In the genomic region with DNA sequence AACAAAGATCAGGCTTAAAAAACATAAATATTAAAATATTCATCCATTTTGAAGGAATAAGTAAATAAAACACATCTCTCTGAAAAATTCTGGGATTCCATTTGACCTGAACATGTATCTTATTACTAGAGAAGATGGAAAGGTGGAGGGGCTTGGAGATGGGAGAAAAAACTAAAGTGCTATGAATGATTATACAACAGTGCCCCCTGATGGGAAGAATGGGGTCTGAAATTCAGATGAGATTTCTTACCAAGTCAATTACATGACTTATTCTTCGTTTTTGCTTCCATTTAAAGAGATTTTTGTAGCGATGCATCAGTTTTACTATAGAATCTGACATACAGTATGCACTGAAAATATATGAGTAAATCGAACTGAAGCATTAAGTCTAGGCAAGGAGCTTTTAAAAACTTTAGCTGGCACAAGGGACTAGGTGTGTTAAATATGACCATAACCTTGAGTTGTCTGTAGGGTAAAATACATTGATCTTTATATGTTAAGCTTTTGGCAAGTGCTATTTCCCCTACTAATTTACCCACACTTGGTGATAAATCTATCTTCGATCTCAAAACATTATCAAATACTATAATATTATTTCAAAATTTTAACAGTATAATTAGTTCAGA, we compare ENCODE assay signal across 8 cellular contexts.
DNase-seq lines count a peak whose midpoint lies in the region; ATAC-seq, FAIRE-seq and TF ChIP-seq lines count a peak whose summit lies in the region.

No MANE protein-coding gene starts in this region.

- CTCF ChIA-PET in HepG2 (lab: Yijun Ruan, JAX; ENCODE audit: low intra/inter-chr PET ratio, low total read pairs), result no interaction called here

- H4K20me1 ChIP-seq in HepG2 (ENCODE audit: insufficient read depth, low read length), result no peaks in the 10 kb centered on the region

- H3K4me2 ChIP-seq in HepG2 (ENCODE audit: low read depth, low read length), result no peak overlapping the region

- TF ChIP-seq CTCF in HepG2 (CRISPR knock-in tag; IDR thresholded peaks at IDR 0.05), result peak; percentile 59

- H3K9me3 ChIP-seq in HepG2 (ENCODE audit: low read length), result no peaks in the 10 kb centered on the region

- H3K79me2 ChIP-seq in HepG2 (ENCODE audit: insufficient read depth, low read length), result no peaks in the 10 kb centered on the region

- FAIRE-seq in HepG2 (lab: Jason Lieb, UNC), result no peak

- H3K27ac ChIP-seq in HepG2 (ENCODE audit: extremely low read length, insufficient read depth, low read length), result no peak overlapping the region

- H3K4me3 ChIP-seq in HepG2 (replicated peaks in 1 of 3; ENCODE audit: insufficient read depth in 1 of 3, low read depth in 2 of 3, low read length in 3 of 3), result no peak overlapping the region

- H3K27me3 ChIP-seq in HepG2 (ENCODE audit: control insufficient read depth in 1 of 2, insufficient read depth in 2 of 2, low read length in 2 of 2), result no peaks in the 10 kb centered on the region

- TF ChIP-seq POLR2A in HepG2 (IDR thresholded peaks at IDR 0.05; ENCODE audit: insufficient read depth in 1 of 2, low read depth in 2 of 2, low read length in 2 of 2), result no peak

- POLR2A ChIA-PET in HepG2 (lab: Yijun Ruan, JAX), result no interaction called here

- no peaks in the 10 kb centered on the region for H3K4me1 ChIP-seq in HepG2 (ENCODE audit: insufficient read depth, low read length)

- ATAC-seq in HepG2 (no peak; the same call in 2 of the 3 replicates), HG03108 (IDR thresholded peaks at IDR 0.05; ENCODE audit: unreplicated experiment) (no peak)

- DNase-seq in NCI-H2196 (lab: John Stamatoyannopoulos, UW; ENCODE audit: unreplicated experiment) (peak; percentile 4), NCI-H2196 treated with DMSO at 0.1 percent for 48 hours (lab: John Stamatoyannopoulos, UW; ENCODE audit: unreplicated experiment) (no peak), NCI-H146 treated with DMSO at 0.1 percent for 48 hours (lab: John Stamatoyannopoulos, UW; ENCODE audit: unreplicated experiment) (peak; percentile 58), amniotic epithelial cell (ENCODE audit: low read depth) (peak; percentile 62), HepG2 (ENCODE audit: low spot score) (peak; percentile 17), NCI-H2029 treated with DMSO at 0.1 percent for 48 hours (lab: John Stamatoyannopoulos, UW) (no peak), amniotic stem cell (lab: John Stamatoyannopoulos, UW) (no peak)

- no peak overlapping the region for H3K9ac ChIP-seq in HepG2 (ENCODE audit: insufficient read depth, low read depth, low read length)

- intact Hi-C loops in HepG2 (cut with micrococcal nuclease; ENCODE audit: unreplicated experiment), result loop anchor here (2.0 kb wide), 1 partner anchor 719 kb away; the partner anchor contains the start of gene CNTN5

- under 1% methylated on average over 4 of the region's 4 CpGs for WGBS in HepG2 (ENCODE audit: low lambda C conversion rate)

- no peaks in the 10 kb centered on the region for H3K36me3 ChIP-seq in HepG2 (replicated peaks in 1 of 2; ENCODE audit: control insufficient read depth in 1 of 2, insufficient read depth in 2 of 2, low read length in 2 of 2)

- TF ChIP-seq EP300 in HepG2 (IDR thresholded peaks at IDR 0.05; ENCODE audit: low read depth in 2 of 2, low read length in 2 of 2) (no peak), HepG2 (CRISPR knock-in tag; IDR thresholded peaks at IDR 0.05; ENCODE audit: borderline replicate concordance) (no peak)

- in situ Hi-C loops in HepG2 (cut with HindIII; ENCODE audit: extremely low pct_ligation_motif_present, low pct_unique_long_range_greater_than_20kb), result no loop called here

- BruUV-seq in HepG2 (replicated peaks; lab: Mats Ljungman, UMichigan), result no TSS peak

- no peak for TF ChIP-seq RAD21 in HepG2 (CRISPR knock-in tag; IDR thresholded peaks at IDR 0.05)

- no peak overlapping the region for H2AFZ ChIP-seq in HepG2 (ENCODE audit: low read length)

TF ChIP-seq in HepG2, 621 proteins besides CTCF, POLR2A, EP300 and RAD21:
- TF ChIP-seq ZUFSP (CRISPR knock-in tag; IDR thresholded peaks at IDR 0.05; ENCODE audit: borderline replicate concordance) (no peak), STAG1 (CRISPR knock-in tag; IDR thresholded peaks at IDR 0.05) (peak; percentile 73), MED13 (CRISPR knock-in tag; IDR thresholded peaks at IDR 0.05) (no peak), SMC3 (IDR thresholded peaks at IDR 0.05; ENCODE audit: low read length) (peak; percentile 20; the same call in 1 of the 2 replicates)

Comparison
In these comparisons a context has a peak if more than half of its experiments do, and no peak if none do; other contexts are left out.
1. DNase-seq: peak in NCI-H2196 (single experiment), NCI-H146 treated with DMSO at 0.1 percent for 48 hours (single experiment), amniotic epithelial cell (single experiment) and HepG2 (single experiment); none in NCI-H2196 treated with DMSO at 0.1 percent for 48 hours (single experiment), NCI-H2029 treated with DMSO at 0.1 percent for 48 hours (single experiment) and amniotic stem cell (single experiment).